ENCODE assay signal across 14 cellular contexts in the genomic region with DNA sequence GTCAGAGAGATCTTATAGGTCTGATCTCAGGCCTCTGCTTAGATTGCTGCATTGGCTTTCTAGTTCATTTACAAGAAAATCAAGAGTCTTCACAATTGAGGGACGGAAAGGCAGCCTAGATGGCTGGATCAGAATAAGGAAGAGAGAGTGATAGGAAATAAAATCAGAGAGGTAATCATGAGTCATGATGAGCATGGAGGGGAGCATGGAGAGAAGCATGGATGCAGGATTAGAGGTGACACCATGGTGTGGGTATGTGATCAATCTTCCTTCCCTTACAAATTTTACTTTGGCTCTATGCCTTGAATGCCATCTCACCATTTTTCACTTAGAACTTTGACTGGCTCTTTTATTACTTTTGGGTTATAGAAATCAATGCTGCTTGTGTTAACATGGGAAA. TPM values are rescaled to one million over a fixed set of nuclear protein-coding genes. Genes with fewer than 3 reads are reported as not detected.
DNase-seq lines count a peak whose midpoint lies in the region; ATAC-seq and TF ChIP-seq lines count a peak whose summit lies in the region.
"Had no signal": no experiment of that assay in that cellular context is flagged by ENCODE, and none has a peak within 500 bp of the region (broad histone marks: within the 10 kb centered on the region; RNA-seq: fewer than 3 reads in every experiment).

No MANE protein-coding gene starts in this region.

- H3K27me3 Mint-ChIP-seq in HFFc6 (ENCODE audit: insufficient read depth): no peaks in the 10 kb centered on the region

- H3K36me3 ChIP-seq in ascending aorta (peaks cover 18 to 29% of the 10 kb centered on the region in 2 donors), liver (ENCODE audit: control insufficient read depth in 4 of 4, insufficient read depth in 3 of 4, low read depth in 1 of 4, low read length in 3 of 4) (peaks cover 6 to 24% (median 22%) of the 10 kb centered on the region in 4 donors)

- H3K9me3 Mint-ChIP-seq in HFFc6: no peaks in the 10 kb centered on the region

- DNase-seq in AG08396 (ENCODE audit: low spot score) (peak; percentile 42), HFFc6 (peak; percentile 51), ascending aorta (ENCODE audit: low spot score in 2 of 2) (no peak), putamen (ENCODE audit: low spot score) (no peak), C1 segment of cervical spinal cord (lab: John Stamatoyannopoulos, UW) (no peak)
- DNase-seq in stimulated activated CD4-positive, alpha-beta T cell treated with anti-CD3 and anti-CD28 coated beads, Interleukin-2, amount 100 ng/mL, for 48 hours: no peak
- DNase-seq: activated CD4-positive, alpha-beta T cell treated with anti-CD3 and anti-CD28 coated beads, Interleukin-2, amount 50 U/mL, for 48 hours; NCI-H2029 treated with DMSO at 0.1 percent for 48 hours; stimulated activated naive CD4-positive, alpha-beta T cell had no signal

- no peak overlapping the region for H3K4me3 Mint-ChIP-seq in HFFc6

- peak overlapping the region in 1 of 2 donors; percentile 61 for H3K9ac ChIP-seq in liver (ENCODE audit: low read depth in 1 of 2, low read length in 2 of 2)

- WGBS in liver: 89% methylated on average over 1 of the region's 1 CpG

- H3K36me3 Mint-ChIP-seq in HFFc6 (ENCODE audit: low read depth): peaks cover 32% of the 10 kb centered on the region

- intact Hi-C loops in ascending aorta (cut with DNase I): no loop called here

- no peak overlapping the region for H3K27ac Mint-ChIP-seq in HFFc6

- H3K27ac ChIP-seq in ascending aorta: no peak overlapping the region
- no peak overlapping the region for H3K27ac ChIP-seq in liver (ENCODE audit: low read depth in 1 of 2, low read length in 2 of 2)
- H3K27ac ChIP-seq: neutrophil had no signal

- H3K4me1 ChIP-seq in ascending aorta (peaks cover 9 to 19% of the 10 kb centered on the region in 2 donors), liver (ENCODE audit: control insufficient read depth in 4 of 4, insufficient read depth in 4 of 4, low read length in 3 of 4) (peaks cover 3 to 42% (median 40%) of the 10 kb centered on the region in 4 donors)

- TF ChIP-seq RAD21 in liver (IDR thresholded peaks at IDR 0.05): no peak

- H3K9me3 ChIP-seq in ascending aorta (no peaks in the 10 kb centered on the region), liver (ENCODE audit: control insufficient read depth in 4 of 4, low read length in 3 of 4) (no peaks in the 10 kb centered on the region)
- H3K9me3 ChIP-seq: neutrophil had no signal

- H3K27me3 ChIP-seq in ascending aorta (no peaks in the 10 kb centered on the region), liver (ENCODE audit: control insufficient read depth in 4 of 4, insufficient read depth in 4 of 4, low read length in 3 of 4) (no peaks in the 10 kb centered on the region)
- H3K27me3 ChIP-seq: neutrophil had no signal

- TF ChIP-seq CTCF in HFFc6 (IDR thresholded peaks at IDR 0.05): no peak
- no peak for TF ChIP-seq CTCF in ascending aorta (IDR thresholded peaks at IDR 0.05)
- TF ChIP-seq CTCF in liver (IDR thresholded peaks at IDR 0.05; ENCODE audit: low read depth, low read length, missing input control): no peak

- H3K4me1 Mint-ChIP-seq in HFFc6 (ENCODE audit: low read depth): peaks cover 19% of the 10 kb centered on the region

- H3K4me3 ChIP-seq in ascending aorta (peak overlapping the region; percentile 76 to 81), liver (ENCODE audit: low read depth in 1 of 3, low read length in 3 of 3) (peak overlapping the region in 2 of 3 donors; percentile 78 to 97)

- no peak for ATAC-seq in HG02759 (IDR thresholded peaks at IDR 0.05; ENCODE audit: unreplicated experiment)

TF ChIP-seq in liver, 16 proteins besides CTCF, POLR2A, EP300 and RAD21:
- TF ChIP-seq, protein P1, sequence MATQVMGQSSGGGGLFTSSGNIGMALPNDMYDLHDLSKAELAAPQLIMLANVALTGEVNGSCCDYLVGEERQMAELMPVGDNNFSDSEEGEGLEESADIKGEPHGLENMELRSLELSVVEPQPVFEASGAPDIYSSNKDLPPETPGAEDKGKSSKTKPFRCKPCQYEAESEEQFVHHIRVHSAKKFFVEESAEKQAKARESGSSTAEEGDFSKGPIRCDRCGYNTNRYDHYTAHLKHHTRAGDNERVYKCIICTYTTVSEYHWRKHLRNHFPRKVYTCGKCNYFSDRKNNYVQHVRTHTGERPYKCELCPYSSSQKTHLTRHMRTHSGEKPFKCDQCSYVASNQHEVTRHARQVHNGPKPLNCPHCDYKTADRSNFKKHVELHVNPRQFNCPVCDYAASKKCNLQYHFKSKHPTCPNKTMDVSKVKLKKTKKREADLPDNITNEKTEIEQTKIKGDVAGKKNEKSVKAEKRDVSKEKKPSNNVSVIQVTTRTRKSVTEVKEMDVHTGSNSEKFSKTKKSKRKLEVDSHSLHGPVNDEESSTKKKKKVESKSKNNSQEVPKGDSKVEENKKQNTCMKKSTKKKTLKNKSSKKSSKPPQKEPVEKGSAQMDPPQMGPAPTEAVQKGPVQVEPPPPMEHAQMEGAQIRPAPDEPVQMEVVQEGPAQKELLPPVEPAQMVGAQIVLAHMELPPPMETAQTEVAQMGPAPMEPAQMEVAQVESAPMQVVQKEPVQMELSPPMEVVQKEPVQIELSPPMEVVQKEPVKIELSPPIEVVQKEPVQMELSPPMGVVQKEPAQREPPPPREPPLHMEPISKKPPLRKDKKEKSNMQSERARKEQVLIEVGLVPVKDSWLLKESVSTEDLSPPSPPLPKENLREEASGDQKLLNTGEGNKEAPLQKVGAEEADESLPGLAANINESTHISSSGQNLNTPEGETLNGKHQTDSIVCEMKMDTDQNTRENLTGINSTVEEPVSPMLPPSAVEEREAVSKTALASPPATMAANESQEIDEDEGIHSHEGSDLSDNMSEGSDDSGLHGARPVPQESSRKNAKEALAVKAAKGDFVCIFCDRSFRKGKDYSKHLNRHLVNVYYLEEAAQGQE (IDR thresholded peaks at IDR 0.05): no peak
- no peak for TF ChIP-seq RXRA (IDR thresholded peaks at IDR 0.05)
- TF ChIP-seq FOXA1 (IDR thresholded peaks at IDR 0.05): no peak
- TF ChIP-seq, protein P2, sequence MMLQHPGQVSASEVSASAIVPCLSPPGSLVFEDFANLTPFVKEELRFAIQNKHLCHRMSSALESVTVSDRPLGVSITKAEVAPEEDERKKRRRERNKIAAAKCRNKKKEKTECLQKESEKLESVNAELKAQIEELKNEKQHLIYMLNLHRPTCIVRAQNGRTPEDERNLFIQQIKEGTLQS (IDR thresholded peaks at IDR 0.05): no peak
- TF ChIP-seq HNF4G (IDR thresholded peaks at IDR 0.05): no peak
- TF ChIP-seq YY1 (IDR thresholded peaks at IDR 0.05): no peak
- no peak for TF ChIP-seq NR2F2 (IDR thresholded peaks at IDR 0.05)
- TF ChIP-seq GABPA (IDR thresholded peaks at IDR 0.05 in 1 of 2, conservative IDR thresholded peaks at IDR 0.05 in 1 of 2): no peak
- TF ChIP-seq SP1 (IDR thresholded peaks at IDR 0.05): no peak
- TF ChIP-seq, protein P3, sequence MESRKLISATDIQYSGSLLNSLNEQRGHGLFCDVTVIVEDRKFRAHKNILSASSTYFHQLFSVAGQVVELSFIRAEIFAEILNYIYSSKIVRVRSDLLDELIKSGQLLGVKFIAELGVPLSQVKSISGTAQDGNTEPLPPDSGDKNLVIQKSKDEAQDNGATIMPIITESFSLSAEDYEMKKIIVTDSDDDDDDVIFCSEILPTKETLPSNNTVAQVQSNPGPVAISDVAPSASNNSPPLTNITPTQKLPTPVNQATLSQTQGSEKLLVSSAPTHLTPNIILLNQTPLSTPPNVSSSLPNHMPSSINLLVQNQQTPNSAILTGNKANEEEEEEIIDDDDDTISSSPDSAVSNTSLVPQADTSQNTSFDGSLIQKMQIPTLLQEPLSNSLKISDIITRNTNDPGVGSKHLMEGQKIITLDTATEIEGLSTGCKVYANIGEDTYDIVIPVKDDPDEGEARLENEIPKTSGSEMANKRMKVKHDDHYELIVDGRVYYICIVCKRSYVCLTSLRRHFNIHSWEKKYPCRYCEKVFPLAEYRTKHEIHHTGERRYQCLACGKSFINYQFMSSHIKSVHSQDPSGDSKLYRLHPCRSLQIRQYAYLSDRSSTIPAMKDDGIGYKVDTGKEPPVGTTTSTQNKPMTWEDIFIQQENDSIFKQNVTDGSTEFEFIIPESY (IDR thresholded peaks at IDR 0.05): no peak
- TF ChIP-seq HNF4A (conservative IDR thresholded peaks at IDR 0.05): no peak
- TF ChIP-seq, protein P4, sequence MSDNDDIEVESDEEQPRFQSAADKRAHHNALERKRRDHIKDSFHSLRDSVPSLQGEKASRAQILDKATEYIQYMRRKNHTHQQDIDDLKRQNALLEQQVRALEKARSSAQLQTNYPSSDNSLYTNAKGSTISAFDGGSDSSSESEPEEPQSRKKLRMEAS (IDR thresholded peaks at IDR 0.05): no peak
- no peak for TF ChIP-seq TAF1 (conservative IDR thresholded peaks at IDR 0.05)
- no peak for TF ChIP-seq EGR1 (IDR thresholded peaks at IDR 0.05; ENCODE audit: low read depth in 2 of 2)
- TF ChIP-seq JUND (IDR thresholded peaks at IDR 0.05): no peak
- no peak for TF ChIP-seq FOXA2 (IDR thresholded peaks at IDR 0.05)

RNA-seq across cellular contexts. Expression of a gene that starts 1.4 kb away (rescaled TPM):
- total RNA-seq in HFFc6 (2021; fragmentation: NEBNext Ultra II Directional; extraction: Animal tissue kit (Norgen Biotek cat#: 25700)): 10 to 100 TPM; 70.7 to 92.4 (median 88.0) TPM
- total RNA-seq in ascending aorta (4.7 TPM), liver (10 to 100 TPM; 21.9 to 29.9 TPM)
- 10 to 100 TPM; 32.4 to 44.1 TPM for polyA plus RNA-seq in liver

RNA-seq across cellular contexts. Expression of a gene that starts 1.7 kb away (rescaled TPM):
- 100 to 1,000 TPM in 1 of 6 experiments, 10 to 100 TPM in 5; 84.9 to 102 (median 91.4) TPM for total RNA-seq in HFFc6 (2021; fragmentation: NEBNext Ultra II Directional; extraction: Animal tissue kit (Norgen Biotek cat#: 25700))
- total RNA-seq in ascending aorta: 38.1 TPM
- 100 to 1,000 TPM in 1 of 2 donors, 10 to 100 TPM in 1; 33.9 to 157 TPM for total RNA-seq in liver
- polyA plus RNA-seq in liver: 10 to 100 TPM; 24.9 to 41.8 TPM

RNA-seq across cellular contexts. Expression of a gene that starts 49.1 kb away (rescaled TPM):
- total RNA-seq in HFFc6 (2021; fragmentation: NEBNext Ultra II Directional; extraction: Animal tissue kit (Norgen Biotek cat#: 25700)): not detected
- not detected for total RNA-seq in ascending aorta
- under 1 TPM; 0.17 to 0.37 TPM for total RNA-seq in liver
- polyA plus RNA-seq in liver: under 1 TPM in 1 of 2 donors, not detected in 1; 0.03 TPM
- total RNA-seq: chondrocyte, H4 had no signal

RNA-seq across cellular contexts. Expression of a gene that starts 56.4 kb away (rescaled TPM):
- total RNA-seq in HFFc6 (2021; fragmentation: NEBNext Ultra II Directional; extraction: Animal tissue kit (Norgen Biotek cat#: 25700)): 10 to 100 TPM; 18.6 to 22.4 (median 20.8) TPM
- total RNA-seq in ascending aorta (27.4 TPM), liver (10 to 100 TPM; 10.9 to 20.2 TPM)
- 1 to 10 TPM; 8.3 to 9.5 TPM for polyA plus RNA-seq in liver

Comparison
In these comparisons a context has a peak if more than half of its experiments do, and no peak if none do; other contexts are left out.
1. DNase-seq: peak in AG08396 (single experiment) and HFFc6 (single experiment); none in ascending aorta (0 of 2), stimulated activated CD4-positive, alpha-beta T cell treated with anti-CD3 and anti-CD28 coated beads, Interleukin-2, amount 100 ng/mL, for 48 hours (0 of 2), putamen (single experiment) and C1 segment of cervical spinal cord (0 of 14).